In genomic region chr21:5022254-5022653, GRCh38 we compare ENCODE assay signal across 8 cellular contexts.
DNase-seq lines count a peak whose midpoint lies in the region; ATAC-seq and TF ChIP-seq lines count a peak whose summit lies in the region.
"Not testable (repeated sequence)": the region's sequence is repeated elsewhere in the genome, so short reads cannot be mapped to it uniquely, and the experiment has no call there.

No MANE protein-coding gene starts in this region.

- not testable (repeated sequence) for H3K27me3 Mint-ChIP-seq in CD4-positive, alpha-beta T cell; GM23338 (ENCODE audit: insufficient read depth, low read depth, poor library complexity); activated naive CD8-positive, alpha-beta T cell treated with anti-CD3 and anti-CD28 coated beads, Interleukin-2, amount 10 ng/mL, durations not matched to agents 7 days and 5 days

- H3K27ac Mint-ChIP-seq in CD4-positive, alpha-beta T cell; GM23338; activated naive CD8-positive, alpha-beta T cell treated with anti-CD3 and anti-CD28 coated beads, Interleukin-2, amount 10 ng/mL, durations not matched to agents 7 days and 5 days: not testable (repeated sequence)

- not testable (repeated sequence) for H3K4me2 ChIP-seq in GM23338; PC-3 (ENCODE audit: low read length)

- not testable (repeated sequence) for H3F3A ChIP-seq in GM23338 (replicated peaks; ENCODE audit: low read depth); PC-3 (ENCODE audit: low read length, unreplicated experiment)

- not testable (repeated sequence) for H3K27ac ChIP-seq in CD4-positive, alpha-beta T cell (ENCODE audit: low read depth, low read length); GM23338 (ENCODE audit: low read depth); PC-3 (ENCODE audit: low read length)

- CTCF ChIA-PET in CD4-positive, alpha-beta T cell (lab: Charles Lee); PC-3 (lab: Charles Lee): not testable (repeated sequence)

- H3K27me3 ChIP-seq in CD4-positive, alpha-beta T cell (ENCODE audit: control insufficient read depth, insufficient read depth, low read length); GM23338 (ENCODE audit: insufficient read depth); PC-3 (ENCODE audit: low read length): not testable (repeated sequence)

- H3K36me3 ChIP-seq in GM23338 (ENCODE audit: insufficient read depth); PC-3 (ENCODE audit: low read depth, low read length): not testable (repeated sequence)

- intact Hi-C loops in CD4-positive, alpha-beta T cell (cut with DNase I, micrococcal nuclease); PC-3 (cut with micrococcal nuclease); left colon (cut with DNase I, micrococcal nuclease); sciatic nerve (cut with DNase I): not testable (repeated sequence)

- not testable (repeated sequence) for H3K79me2 ChIP-seq in GM23338 (replicated peaks; ENCODE audit: insufficient read depth); PC-3 (ENCODE audit: low read length)

- H3K4me1 ChIP-seq in GM23338 (ENCODE audit: insufficient read depth); PC-3 (ENCODE audit: insufficient read depth, low read length): not testable (repeated sequence)

- not testable (repeated sequence) for H3K4me3 ChIP-seq in GM23338; PC-3 (ENCODE audit: low read length)

- not testable (repeated sequence) for H4K20me1 ChIP-seq in GM23338 (replicated peaks; ENCODE audit: insufficient read depth); PC-3 (ENCODE audit: low read length)

- H3K9me2 ChIP-seq in GM23338 (ENCODE audit: insufficient read depth); PC-3 (replicated peaks; ENCODE audit: low read length): not testable (repeated sequence)

- not testable (repeated sequence) for H3K9me3 Mint-ChIP-seq in CD4-positive, alpha-beta T cell; GM23338; activated naive CD8-positive, alpha-beta T cell treated with anti-CD3 and anti-CD28 coated beads, Interleukin-2, amount 10 ng/mL, durations not matched to agents 7 days and 5 days

- ATAC-seq in CD4-positive, alpha-beta T cell (ENCODE audit: poor library complexity), result peak; percentile 43
- ATAC-seq in GM19351 (IDR thresholded peaks at IDR 0.05; ENCODE audit: unreplicated experiment) (peak; percentile 33), GM23338 (peak; percentile 53), HG03045 (IDR thresholded peaks at IDR 0.05; ENCODE audit: unreplicated experiment) (peak; percentile 43), PC-3 (peak; percentile 61), left colon (peak; percentile 66), sciatic nerve (peak; percentile 78)
- peak; percentile 58 for ATAC-seq in activated naive CD8-positive, alpha-beta T cell treated with anti-CD3 and anti-CD28 coated beads, Interleukin-2, amount 10 ng/mL, durations not matched to agents 7 days and 5 days (ENCODE audit: low read depth)

- POLR2A ChIA-PET in CD4-positive, alpha-beta T cell (lab: Charles Lee); PC-3 (lab: Charles Lee; ENCODE audit: unreplicated experiment); activated naive CD8-positive, alpha-beta T cell treated with anti-CD3 and anti-CD28 coated beads, Interleukin-2, amount 10 ng/mL, durations not matched to agents 7 days and 5 days (lab: Charles Lee): not testable (repeated sequence)

- not testable (repeated sequence) for BruUV-seq in PC-3 (replicated peaks; lab: Mats Ljungman, UMichigan)

- not testable (repeated sequence) for DNase-seq in CD4-positive, alpha-beta T cell; GM23338 (ENCODE audit: low spot score); PC-3; activated naive CD8-positive, alpha-beta T cell treated with anti-CD3 and anti-CD28 coated beads, Interleukin-2, amount 10 ng/mL, durations not matched to agents 7 days and 5 days; left colon; sciatic nerve (ENCODE audit: low spot score)

- H3K9me3 ChIP-seq in CD4-positive, alpha-beta T cell (ENCODE audit: control insufficient read depth, low read length); PC-3 (ENCODE audit: low read length): not testable (repeated sequence)

- not testable (repeated sequence) for H3K36me3 Mint-ChIP-seq in CD4-positive, alpha-beta T cell (ENCODE audit: low read depth); GM23338 (ENCODE audit: low read depth); activated naive CD8-positive, alpha-beta T cell treated with anti-CD3 and anti-CD28 coated beads, Interleukin-2, amount 10 ng/mL, durations not matched to agents 7 days and 5 days

- not testable (repeated sequence) for H3K4me1 Mint-ChIP-seq in CD4-positive, alpha-beta T cell (ENCODE audit: low read depth); GM23338; activated naive CD8-positive, alpha-beta T cell treated with anti-CD3 and anti-CD28 coated beads, Interleukin-2, amount 10 ng/mL, durations not matched to agents 7 days and 5 days

- not testable (repeated sequence) for TF ChIP-seq CTCF in CD4-positive, alpha-beta T cell (IDR thresholded peaks at IDR 0.05); GM23338 (conservative IDR thresholded peaks at IDR 0.05; ENCODE audit: low read depth in 2 of 2); PC-3 (conservative IDR thresholded peaks at IDR 0.05; ENCODE audit: low read depth, low read length)

- not testable (repeated sequence) for H2AFZ ChIP-seq in GM23338; PC-3 (ENCODE audit: low read length)

- H3K9ac ChIP-seq in PC-3 (ENCODE audit: low read length), result not testable (repeated sequence)

- H3K4me3 Mint-ChIP-seq in CD4-positive, alpha-beta T cell; GM23338; activated naive CD8-positive, alpha-beta T cell treated with anti-CD3 and anti-CD28 coated beads, Interleukin-2, amount 10 ng/mL, durations not matched to agents 7 days and 5 days: not testable (repeated sequence)
